ENCODE assay signal across 1 cellular context in the genomic region with DNA sequence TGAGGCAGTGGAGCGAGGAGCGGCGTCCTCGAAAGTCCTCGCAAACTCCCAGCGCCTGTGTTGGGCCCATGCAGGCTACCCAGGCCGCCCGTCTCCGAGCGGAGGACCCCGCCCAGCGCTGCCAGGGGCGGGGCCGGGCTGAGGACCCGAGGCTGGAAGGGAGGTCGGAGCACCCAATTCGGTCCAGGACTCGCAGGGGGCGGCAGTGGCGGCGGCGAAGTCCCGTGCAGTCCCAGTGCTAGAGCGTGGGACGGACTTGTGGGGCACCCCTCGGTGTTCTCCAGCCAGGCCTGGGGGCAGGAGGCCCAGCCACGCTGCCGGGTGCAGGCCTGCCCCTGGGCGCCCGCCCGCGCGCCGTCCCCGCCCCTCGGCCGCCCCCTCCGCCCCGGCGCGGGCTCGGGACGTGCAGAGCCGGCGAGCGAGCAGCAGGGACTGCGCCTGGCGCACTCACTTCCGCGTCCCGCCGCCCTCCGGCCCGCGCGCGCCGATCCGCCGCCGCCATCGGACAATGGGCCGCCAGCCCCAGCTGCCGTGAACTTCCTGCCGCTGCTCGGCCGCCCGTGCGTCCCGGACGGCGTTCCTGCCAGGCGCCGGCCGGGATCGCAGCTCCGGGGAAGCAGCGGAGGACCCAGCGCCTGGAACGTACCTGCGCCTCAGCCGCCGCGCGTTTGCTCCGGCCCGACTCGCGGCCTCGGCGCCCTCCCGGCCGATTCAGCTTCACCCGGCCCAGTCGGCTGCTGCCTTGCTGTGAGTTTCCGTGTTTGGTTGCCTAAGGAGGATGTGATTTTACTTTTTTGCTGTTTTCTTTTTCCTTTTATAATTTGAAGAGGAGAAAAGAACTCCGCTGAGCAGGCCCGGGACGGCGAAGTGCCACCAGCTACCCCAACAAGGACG.
TF ChIP-seq lines count a peak whose summit lies in the region.

No MANE protein-coding gene starts in this region.

TF ChIP-seq in K562, 482 proteins besides CTCF, POLR2A, EP300 and RAD21 (continued from another document):
- TF ChIP-seq, protein P1, sequence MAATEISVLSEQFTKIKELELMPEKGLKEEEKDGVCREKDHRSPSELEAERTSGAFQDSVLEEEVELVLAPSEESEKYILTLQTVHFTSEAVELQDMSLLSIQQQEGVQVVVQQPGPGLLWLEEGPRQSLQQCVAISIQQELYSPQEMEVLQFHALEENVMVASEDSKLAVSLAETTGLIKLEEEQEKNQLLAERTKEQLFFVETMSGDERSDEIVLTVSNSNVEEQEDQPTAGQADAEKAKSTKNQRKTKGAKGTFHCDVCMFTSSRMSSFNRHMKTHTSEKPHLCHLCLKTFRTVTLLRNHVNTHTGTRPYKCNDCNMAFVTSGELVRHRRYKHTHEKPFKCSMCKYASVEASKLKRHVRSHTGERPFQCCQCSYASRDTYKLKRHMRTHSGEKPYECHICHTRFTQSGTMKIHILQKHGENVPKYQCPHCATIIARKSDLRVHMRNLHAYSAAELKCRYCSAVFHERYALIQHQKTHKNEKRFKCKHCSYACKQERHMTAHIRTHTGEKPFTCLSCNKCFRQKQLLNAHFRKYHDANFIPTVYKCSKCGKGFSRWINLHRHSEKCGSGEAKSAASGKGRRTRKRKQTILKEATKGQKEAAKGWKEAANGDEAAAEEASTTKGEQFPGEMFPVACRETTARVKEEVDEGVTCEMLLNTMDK (IDR thresholded peaks at IDR 0.05; ENCODE audit: borderline replicate concordance, insufficient read depth, low read depth, low read length, poor library complexity, severe bottlenecking) = no peak
- TF ChIP-seq ZNF282 (CRISPR knock-in tag; IDR thresholded peaks at IDR 0.05) = peak; percentile 92; the same call in 1 of the 2 replicates
- TF ChIP-seq, protein P2, sequence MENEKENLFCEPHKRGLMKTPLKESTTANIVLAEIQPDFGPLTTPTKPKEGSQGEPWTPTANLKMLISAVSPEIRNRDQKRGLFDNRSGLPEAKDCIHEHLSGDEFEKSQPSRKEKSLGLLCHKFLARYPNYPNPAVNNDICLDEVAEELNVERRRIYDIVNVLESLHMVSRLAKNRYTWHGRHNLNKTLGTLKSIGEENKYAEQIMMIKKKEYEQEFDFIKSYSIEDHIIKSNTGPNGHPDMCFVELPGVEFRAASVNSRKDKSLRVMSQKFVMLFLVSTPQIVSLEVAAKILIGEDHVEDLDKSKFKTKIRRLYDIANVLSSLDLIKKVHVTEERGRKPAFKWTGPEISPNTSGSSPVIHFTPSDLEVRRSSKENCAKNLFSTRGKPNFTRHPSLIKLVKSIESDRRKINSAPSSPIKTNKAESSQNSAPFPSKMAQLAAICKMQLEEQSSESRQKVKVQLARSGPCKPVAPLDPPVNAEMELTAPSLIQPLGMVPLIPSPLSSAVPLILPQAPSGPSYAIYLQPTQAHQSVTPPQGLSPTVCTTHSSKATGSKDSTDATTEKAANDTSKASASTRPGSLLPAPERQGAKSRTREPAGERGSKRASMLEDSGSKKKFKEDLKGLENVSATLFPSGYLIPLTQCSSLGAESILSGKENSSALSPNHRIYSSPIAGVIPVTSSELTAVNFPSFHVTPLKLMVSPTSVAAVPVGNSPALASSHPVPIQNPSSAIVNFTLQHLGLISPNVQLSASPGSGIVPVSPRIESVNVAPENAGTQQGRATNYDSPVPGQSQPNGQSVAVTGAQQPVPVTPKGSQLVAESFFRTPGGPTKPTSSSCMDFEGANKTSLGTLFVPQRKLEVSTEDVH (IDR thresholded peaks at IDR 0.05; ENCODE audit: low read depth, partially characterized antibody) = no peak
- TF ChIP-seq, protein P3, sequence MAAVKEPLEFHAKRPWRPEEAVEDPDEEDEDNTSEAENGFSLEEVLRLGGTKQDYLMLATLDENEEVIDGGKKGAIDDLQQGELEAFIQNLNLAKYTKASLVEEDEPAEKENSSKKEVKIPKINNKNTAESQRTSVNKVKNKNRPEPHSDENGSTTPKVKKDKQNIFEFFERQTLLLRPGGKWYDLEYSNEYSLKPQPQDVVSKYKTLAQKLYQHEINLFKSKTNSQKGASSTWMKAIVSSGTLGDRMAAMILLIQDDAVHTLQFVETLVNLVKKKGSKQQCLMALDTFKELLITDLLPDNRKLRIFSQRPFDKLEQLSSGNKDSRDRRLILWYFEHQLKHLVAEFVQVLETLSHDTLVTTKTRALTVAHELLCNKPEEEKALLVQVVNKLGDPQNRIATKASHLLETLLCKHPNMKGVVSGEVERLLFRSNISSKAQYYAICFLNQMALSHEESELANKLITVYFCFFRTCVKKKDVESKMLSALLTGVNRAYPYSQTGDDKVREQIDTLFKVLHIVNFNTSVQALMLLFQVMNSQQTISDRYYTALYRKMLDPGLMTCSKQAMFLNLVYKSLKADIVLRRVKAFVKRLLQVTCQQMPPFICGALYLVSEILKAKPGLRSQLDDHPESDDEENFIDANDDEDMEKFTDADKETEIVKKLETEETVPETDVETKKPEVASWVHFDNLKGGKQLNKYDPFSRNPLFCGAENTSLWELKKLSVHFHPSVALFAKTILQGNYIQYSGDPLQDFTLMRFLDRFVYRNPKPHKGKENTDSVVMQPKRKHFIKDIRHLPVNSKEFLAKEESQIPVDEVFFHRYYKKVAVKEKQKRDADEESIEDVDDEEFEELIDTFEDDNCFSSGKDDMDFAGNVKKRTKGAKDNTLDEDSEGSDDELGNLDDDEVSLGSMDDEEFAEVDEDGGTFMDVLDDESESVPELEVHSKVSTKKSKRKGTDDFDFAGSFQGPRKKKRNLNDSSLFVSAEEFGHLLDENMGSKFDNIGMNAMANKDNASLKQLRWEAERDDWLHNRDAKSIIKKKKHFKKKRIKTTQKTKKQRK (IDR thresholded peaks at IDR 0.05; ENCODE audit: borderline replicate concordance, low read depth, low read length) = no peak
- TF ChIP-seq TGIF2 (CRISPR knock-in tag; IDR thresholded peaks at IDR 0.05) = no peak
- TF ChIP-seq, protein P4, sequence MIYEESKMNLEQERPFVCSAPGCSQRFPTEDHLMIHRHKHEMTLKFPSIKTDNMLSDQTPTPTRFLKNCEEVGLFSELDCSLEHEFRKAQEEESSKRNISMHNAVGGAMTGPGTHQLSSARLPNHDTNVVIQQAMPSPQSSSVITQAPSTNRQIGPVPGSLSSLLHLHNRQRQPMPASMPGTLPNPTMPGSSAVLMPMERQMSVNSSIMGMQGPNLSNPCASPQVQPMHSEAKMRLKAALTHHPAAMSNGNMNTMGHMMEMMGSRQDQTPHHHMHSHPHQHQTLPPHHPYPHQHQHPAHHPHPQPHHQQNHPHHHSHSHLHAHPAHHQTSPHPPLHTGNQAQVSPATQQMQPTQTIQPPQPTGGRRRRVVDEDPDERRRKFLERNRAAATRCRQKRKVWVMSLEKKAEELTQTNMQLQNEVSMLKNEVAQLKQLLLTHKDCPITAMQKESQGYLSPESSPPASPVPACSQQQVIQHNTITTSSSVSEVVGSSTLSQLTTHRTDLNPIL (CRISPR knock-in tag; IDR thresholded peaks at IDR 0.05) = no peak
- no peak for TF ChIP-seq ZBTB8A (IDR thresholded peaks at IDR 0.05; ENCODE audit: partially characterized antibody)
- peak; percentile 81; the same call in 1 of the 2 replicates for TF ChIP-seq PHF8 (IDR thresholded peaks at IDR 0.05; ENCODE audit: borderline replicate concordance, low read length)
- no peak for TF ChIP-seq KHSRP (IDR thresholded peaks at IDR 0.05)
- TF ChIP-seq, protein P5, sequence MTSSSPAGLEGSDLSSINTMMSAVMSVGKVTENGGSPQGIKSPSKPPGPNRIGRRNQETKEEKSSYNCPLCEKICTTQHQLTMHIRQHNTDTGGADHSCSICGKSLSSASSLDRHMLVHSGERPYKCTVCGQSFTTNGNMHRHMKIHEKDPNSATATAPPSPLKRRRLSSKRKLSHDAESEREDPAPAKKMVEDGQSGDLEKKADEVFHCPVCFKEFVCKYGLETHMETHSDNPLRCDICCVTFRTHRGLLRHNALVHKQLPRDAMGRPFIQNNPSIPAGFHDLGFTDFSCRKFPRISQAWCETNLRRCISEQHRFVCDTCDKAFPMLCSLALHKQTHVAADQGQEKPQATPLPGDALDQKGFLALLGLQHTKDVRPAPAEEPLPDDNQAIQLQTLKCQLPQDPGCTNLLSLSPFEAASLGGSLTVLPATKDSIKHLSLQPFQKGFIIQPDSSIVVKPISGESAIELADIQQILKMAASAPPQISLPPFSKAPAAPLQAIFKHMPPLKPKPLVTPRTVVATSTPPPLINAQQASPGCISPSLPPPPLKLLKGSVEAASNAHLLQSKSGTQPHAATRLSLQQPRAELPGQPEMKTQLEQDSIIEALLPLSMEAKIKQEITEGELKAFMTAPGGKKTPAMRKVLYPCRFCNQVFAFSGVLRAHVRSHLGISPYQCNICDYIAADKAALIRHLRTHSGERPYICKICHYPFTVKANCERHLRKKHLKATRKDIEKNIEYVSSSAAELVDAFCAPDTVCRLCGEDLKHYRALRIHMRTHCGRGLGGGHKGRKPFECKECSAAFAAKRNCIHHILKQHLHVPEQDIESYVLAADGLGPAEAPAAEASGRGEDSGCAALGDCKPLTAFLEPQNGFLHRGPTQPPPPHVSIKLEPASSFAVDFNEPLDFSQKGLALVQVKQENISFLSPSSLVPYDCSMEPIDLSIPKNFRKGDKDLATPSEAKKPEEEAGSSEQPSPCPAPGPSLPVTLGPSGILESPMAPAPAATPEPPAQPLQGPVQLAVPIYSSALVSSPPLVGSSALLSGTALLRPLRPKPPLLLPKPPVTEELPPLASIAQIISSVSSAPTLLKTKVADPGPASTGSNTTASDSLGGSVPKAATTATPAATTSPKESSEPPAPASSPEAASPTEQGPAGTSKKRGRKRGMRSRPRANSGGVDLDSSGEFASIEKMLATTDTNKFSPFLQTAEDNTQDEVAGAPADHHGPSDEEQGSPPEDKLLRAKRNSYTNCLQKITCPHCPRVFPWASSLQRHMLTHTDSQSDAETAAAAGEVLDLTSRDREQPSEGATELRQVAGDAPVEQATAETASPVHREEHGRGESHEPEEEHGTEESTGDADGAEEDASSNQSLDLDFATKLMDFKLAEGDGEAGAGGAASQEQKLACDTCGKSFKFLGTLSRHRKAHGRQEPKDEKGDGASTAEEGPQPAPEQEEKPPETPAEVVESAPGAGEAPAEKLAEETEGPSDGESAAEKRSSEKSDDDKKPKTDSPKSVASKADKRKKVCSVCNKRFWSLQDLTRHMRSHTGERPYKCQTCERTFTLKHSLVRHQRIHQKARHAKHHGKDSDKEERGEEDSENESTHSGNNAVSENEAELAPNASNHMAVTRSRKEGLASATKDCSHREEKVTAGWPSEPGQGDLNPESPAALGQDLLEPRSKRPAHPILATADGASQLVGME (CRISPR knock-in tag; IDR thresholded peaks at IDR 0.05) = no peak; the same call in 1 of the 2 replicates
- no peak for TF ChIP-seq MIER1 (IDR thresholded peaks at IDR 0.05; ENCODE audit: low read depth)
- TF ChIP-seq ZSCAN29 (IDR thresholded peaks at IDR 0.05) = no peak
- no peak for TF ChIP-seq CHD4 (IDR thresholded peaks at IDR 0.05; ENCODE audit: insufficient read depth, insufficient replicate concordance, low read depth, low read length, poor library complexity, severe bottlenecking)
- 0 out of 2 replicates have a peak, but pooled peaks have one; percentile 6 for TF ChIP-seq ZNF232 (CRISPR knock-in tag; IDR thresholded peaks at IDR 0.05)
- no peak for TF ChIP-seq SIX5 (IDR thresholded peaks at IDR 0.05; ENCODE audit: borderline replicate concordance in 1 of 2, insufficient read depth in 1 of 2, low read depth in 1 of 2, low read length in 2 of 2)
- peak; percentile 91 for TF ChIP-seq POLR2G (IDR thresholded peaks at IDR 0.05; ENCODE audit: low read depth, low read length)
- TF ChIP-seq ZNF24 (IDR thresholded peaks at IDR 0.05) = 0 out of 2 replicates have a peak, but pooled peaks have one; percentile 15
- TF ChIP-seq, protein P6, sequence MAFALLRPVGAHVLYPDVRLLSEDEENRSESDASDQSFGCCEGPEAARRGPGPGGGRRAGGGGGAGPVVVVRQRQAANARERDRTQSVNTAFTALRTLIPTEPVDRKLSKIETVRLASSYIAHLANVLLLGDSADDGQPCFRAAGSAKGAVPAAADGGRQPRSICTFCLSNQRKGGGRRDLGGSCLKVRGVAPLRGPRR (CRISPR knock-in tag; IDR thresholded peaks at IDR 0.05) = no peak
- TF ChIP-seq, protein P7, sequence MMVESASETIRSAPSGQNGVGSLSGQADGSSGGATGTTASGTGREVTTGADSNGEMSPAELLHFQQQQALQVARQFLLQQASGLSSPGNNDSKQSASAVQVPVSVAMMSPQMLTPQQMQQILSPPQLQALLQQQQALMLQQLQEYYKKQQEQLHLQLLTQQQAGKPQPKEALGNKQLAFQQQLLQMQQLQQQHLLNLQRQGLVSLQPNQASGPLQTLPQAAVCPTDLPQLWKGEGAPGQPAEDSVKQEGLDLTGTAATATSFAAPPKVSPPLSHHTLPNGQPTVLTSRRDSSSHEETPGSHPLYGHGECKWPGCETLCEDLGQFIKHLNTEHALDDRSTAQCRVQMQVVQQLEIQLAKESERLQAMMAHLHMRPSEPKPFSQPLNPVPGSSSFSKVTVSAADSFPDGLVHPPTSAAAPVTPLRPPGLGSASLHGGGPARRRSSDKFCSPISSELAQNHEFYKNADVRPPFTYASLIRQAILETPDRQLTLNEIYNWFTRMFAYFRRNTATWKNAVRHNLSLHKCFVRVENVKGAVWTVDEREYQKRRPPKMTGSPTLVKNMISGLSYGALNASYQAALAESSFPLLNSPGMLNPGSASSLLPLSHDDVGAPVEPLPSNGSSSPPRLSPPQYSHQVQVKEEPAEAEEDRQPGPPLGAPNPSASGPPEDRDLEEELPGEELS (CRISPR knock-in tag; IDR thresholded peaks at IDR 0.05; ENCODE audit: borderline replicate concordance) = no peak
- TF ChIP-seq KLF16 (IDR thresholded peaks at IDR 0.05) = no peak
- TF ChIP-seq PHB (CRISPR knock-in tag; IDR thresholded peaks at IDR 0.05) = 0 out of 2 replicates have a peak, but pooled peaks have one; percentile 35
- no peak for TF ChIP-seq ZNF274 (IDR thresholded peaks at IDR 0.05; ENCODE audit: borderline replicate concordance, low read depth, low read length)
- TF ChIP-seq LARP7 (IDR thresholded peaks at IDR 0.05) = no peak
- TF ChIP-seq EWSR1 (IDR thresholded peaks at IDR 0.05; ENCODE audit: borderline replicate concordance, low read depth, partially characterized antibody) = no peak
- no peak for TF ChIP-seq NFIC (IDR thresholded peaks at IDR 0.05)
- no peak for TF ChIP-seq RFX1 (IDR thresholded peaks at IDR 0.05)
- no peak for TF ChIP-seq CBX8 (IDR thresholded peaks at IDR 0.05; ENCODE audit: borderline replicate concordance, extremely low read depth, low read depth, low read length, poor library complexity, severe bottlenecking)
- TF ChIP-seq BHLHE40 (IDR thresholded peaks at IDR 0.05; ENCODE audit: low read length) = peak; percentile 59; the same call in 1 of the 2 replicates
- TF ChIP-seq, protein P8, sequence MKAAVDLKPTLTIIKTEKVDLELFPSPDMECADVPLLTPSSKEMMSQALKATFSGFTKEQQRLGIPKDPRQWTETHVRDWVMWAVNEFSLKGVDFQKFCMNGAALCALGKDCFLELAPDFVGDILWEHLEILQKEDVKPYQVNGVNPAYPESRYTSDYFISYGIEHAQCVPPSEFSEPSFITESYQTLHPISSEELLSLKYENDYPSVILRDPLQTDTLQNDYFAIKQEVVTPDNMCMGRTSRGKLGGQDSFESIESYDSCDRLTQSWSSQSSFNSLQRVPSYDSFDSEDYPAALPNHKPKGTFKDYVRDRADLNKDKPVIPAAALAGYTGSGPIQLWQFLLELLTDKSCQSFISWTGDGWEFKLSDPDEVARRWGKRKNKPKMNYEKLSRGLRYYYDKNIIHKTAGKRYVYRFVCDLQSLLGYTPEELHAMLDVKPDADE (conservative IDR thresholded peaks at IDR 0.05; ENCODE audit: control insufficient read depth, low read depth, low read length) = peak; percentile 76; the same call in 1 of the 2 replicates
- 0 out of 2 replicates have a peak, but pooled peaks have one; percentile 25 for TF ChIP-seq FOSL1 (tag; conservative IDR thresholded peaks at IDR 0.05)
- TF ChIP-seq MEIS2 (IDR thresholded peaks at IDR 0.05; ENCODE audit: partially characterized antibody) = no peak
- no peak for TF ChIP-seq ZSCAN32 (CRISPR knock-in tag; IDR thresholded peaks at IDR 0.05)
- TF ChIP-seq DDX20 (tag; IDR thresholded peaks at IDR 0.05; ENCODE audit: low read depth) = no peak
